12 cellular contexts compared by ENCODE assay signal in genomic region chr17:78249836-78250806, GRCh38. TPM values are rescaled to one million over a fixed set of nuclear protein-coding genes. Genes with fewer than 3 reads are reported as not detected.
DNase-seq lines count a peak whose midpoint lies in the region; ATAC-seq and TF ChIP-seq lines count a peak whose summit lies in the region.
"Had no signal": no experiment of that assay in that cellular context is flagged by ENCODE, and none has a peak within 500 bp of the region (broad histone marks: within the 10 kb centered on the region; RNA-seq: fewer than 3 reads in every experiment).

No MANE protein-coding gene starts in this region.

- ATAC-seq in T-helper 17 cell (no peak), HG03565 (IDR thresholded peaks at IDR 0.05; ENCODE audit: unreplicated experiment) (no peak), WTC11 (no peak)

- peaks cover 5% of the 10 kb centered on the region for H3K27me3 Mint-ChIP-seq in T-helper 17 cell
- no peaks in the 10 kb centered on the region for H3K27me3 Mint-ChIP-seq in WTC11 (ENCODE audit: low read depth)

- POLR2A ChIA-PET in WTC11 (lab: Charles Lee), result interaction anchor here (0.5 to 1.2 kb wide), 3 partner anchors 64 to 337 kb away, joined by 3 to 5 read pairs (median 3); partner anchors contain the start of gene TK1

- intact Hi-C loops in spleen (cut with DNase I; ENCODE audit: low total_unique reads), result loop anchor here (5.0 kb wide), 1 partner anchor 138 kb away; no protein-coding TSS in a partner anchor

- no peak for TF ChIP-seq POLR2A in spleen (IDR thresholded peaks at IDR 0.05)

- peak overlapping the region; percentile 59 for H3K4me3 Mint-ChIP-seq in T-helper 17 cell
- H3K4me3 Mint-ChIP-seq in WTC11, result no peak overlapping the region

- H3K4me1 ChIP-seq in spleen, result peaks cover 31 to 67% (median 41%) of the 10 kb centered on the region in 6 donors

- H3K27ac Mint-ChIP-seq in T-helper 17 cell (no peak overlapping the region), WTC11 (no peak overlapping the region)

- H3K36me3 ChIP-seq in spleen, result no peaks in the 10 kb centered on the region

- no peaks in the 10 kb centered on the region for H3K27me3 ChIP-seq in spleen (replicated peaks in 1 of 7)

- no peak for DNase-seq in GM10266 (ENCODE audit: extremely low spot score)
- no peak for DNase-seq in T-helper 17 cell
- peak; percentile 80 for DNase-seq in spleen
- no peak for DNase-seq in retina
- DNase-seq in WTC11 (ENCODE audit: low spot score), result no peak
- no peak for DNase-seq in NCI-H1092 treated with DMSO at 0.1 percent for 48 hours (lab: John Stamatoyannopoulos, UW)

- H3K27ac ChIP-seq in spleen, result peak overlapping the region in 3 of 8 donors; percentile 8 to 94 (median 71)

- H3K4me3 ChIP-seq in iPS-18c (ENCODE audit: insufficient read depth, low read depth, low read length) (peak overlapping the region; percentile 5; the same call in 1 of the 2 replicates), spleen (peak overlapping the region in 1 of 8 donors; percentile 50)
- H3K4me3 ChIP-seq: GM12878 had no signal

- H3K36me3 Mint-ChIP-seq in T-helper 17 cell (ENCODE audit: low read depth) (peaks cover 2% of the 10 kb centered on the region), WTC11 (peaks cover 3% of the 10 kb centered on the region; the same call in 1 of the 2 replicates)

- H3K9me3 ChIP-seq in T-helper 17 cell (ENCODE audit: control insufficient read depth, low read length, poor library complexity, severe bottlenecking), result no peaks in the 10 kb centered on the region
- H3K9me3 ChIP-seq in iPS-18c (ENCODE audit: control insufficient read depth, insufficient read depth, low read length), result peaks cover 4% of the 10 kb centered on the region
- no peaks in the 10 kb centered on the region for H3K9me3 ChIP-seq in spleen

- 76 to 86% (median 78%) methylated on average over 15 to 20 of the region's 20 CpGs for WGBS in spleen, 5 donors

- H3K9me3 Mint-ChIP-seq in WTC11, result peaks cover 5% of the 10 kb centered on the region

- TF ChIP-seq CTCF in GM10266 (IDR thresholded peaks at IDR 0.05; ENCODE audit: control insufficient read depth, insufficient read depth, low read depth, missing control alignments), result peak; percentile 2
- TF ChIP-seq CTCF in spleen (IDR thresholded peaks at IDR 0.05 in 8 of 11, conservative IDR thresholded peaks at IDR 0.05 in 3 of 11), result no peak
- no peak for TF ChIP-seq CTCF in WTC11 (IDR thresholded peaks at IDR 0.05)

- CTCF ChIA-PET in WTC11 (lab: Charles Lee), result interaction anchor here (0.8 to 5.3 kb wide), 55 partner anchors 8 to 605 kb away, joined by 3 to 52 read pairs (median 7); partner anchors contain the start of genes AFMID, BIRC5, TK1 and TMC6

- peaks cover 27% of the 10 kb centered on the region for H3K4me1 Mint-ChIP-seq in T-helper 17 cell
- H3K4me1 Mint-ChIP-seq in WTC11, result peaks cover 28% of the 10 kb centered on the region

TF ChIP-seq in WTC11, 78 proteins besides CTCF, POLR2A, EP300 and RAD21:
- TF ChIP-seq NFE2L1 (CRISPR knock-in tag; IDR thresholded peaks at IDR 0.05), result no peak
- no peak for TF ChIP-seq SP1 (CRISPR knock-in tag; conservative IDR thresholded peaks at IDR 0.05)

RNA-seq across cellular contexts. Expression of gene TMEM235, which starts 18.7 kb away (rescaled TPM):
- total RNA-seq in T-helper 17 cell (not detected), spleen (not detected), WTC11 (2021) (0.24 to 0.41 TPM (median 0.27 TPM) in 3 replicates)
- polyA plus RNA-seq in spleen, result not detected
- total RNA-seq: fibroblast of villous mesenchyme, GM12878, kidney epithelial cell, osteocyte had no signal
- polyA plus RNA-seq: GM12878 had no signal

RNA-seq across cellular contexts. Expression of gene BIRC5, which starts 36.1 kb away (rescaled TPM):
- total RNA-seq in T-helper 17 cell, result under 1 TPM; 0.40 to 0.44 TPM
- total RNA-seq in spleen, result 10 to 100 TPM in 1 of 7 donors, 1 to 10 TPM in 6; 2.3 to 11.9 (median 6.2) TPM
- 10 to 100 TPM in 1 of 3 donors, 1 to 10 TPM in 2; 2.1 to 11.3 (median 7.2) TPM for polyA plus RNA-seq in spleen
- 115 to 117 TPM (median 117 TPM) in 3 replicates for total RNA-seq in WTC11 (2021)
